Comparison of ENCODE assay signal across 2 cellular contexts in genomic region chr12:96194572-96194889, GRCh38.
TF ChIP-seq lines count a peak whose summit lies in the region.

No MANE protein-coding gene starts in this region.

TF ChIP-seq in SK-N-SH, 30 proteins besides CTCF, POLR2A, EP300 and RAD21 (continued from another document):
- TF ChIP-seq IRF3 (IDR thresholded peaks at IDR 0.05; ENCODE audit: low read depth, low read length), result no peak
- TF ChIP-seq ZBTB33 (IDR thresholded peaks at IDR 0.05; ENCODE audit: borderline replicate concordance, low read depth), result no peak
TF ChIP-seq in SK-N-SH: peak in this region for 0.

TF ChIP-seq in SK-N-SH treated with all-trans-retinoic acid at 6 μM for 48 hours, 23 proteins besides CTCF, POLR2A, EP300 and RAD21 (continued from another document):
- TF ChIP-seq CSRNP3 (CRISPR knock-in tag; IDR thresholded peaks at IDR 0.05), result no peak
- no peak for TF ChIP-seq ZNF8 (CRISPR knock-in tag; IDR thresholded peaks at IDR 0.05)
- no peak for TF ChIP-seq PATZ1 (CRISPR knock-in tag; IDR thresholded peaks at IDR 0.05; ENCODE audit: borderline replicate concordance)
- no peak for TF ChIP-seq ARNTL (CRISPR knock-in tag; IDR thresholded peaks at IDR 0.05; ENCODE audit: borderline replicate concordance, low read depth)
